8 cellular contexts compared by ENCODE assay signal in the genomic region with DNA sequence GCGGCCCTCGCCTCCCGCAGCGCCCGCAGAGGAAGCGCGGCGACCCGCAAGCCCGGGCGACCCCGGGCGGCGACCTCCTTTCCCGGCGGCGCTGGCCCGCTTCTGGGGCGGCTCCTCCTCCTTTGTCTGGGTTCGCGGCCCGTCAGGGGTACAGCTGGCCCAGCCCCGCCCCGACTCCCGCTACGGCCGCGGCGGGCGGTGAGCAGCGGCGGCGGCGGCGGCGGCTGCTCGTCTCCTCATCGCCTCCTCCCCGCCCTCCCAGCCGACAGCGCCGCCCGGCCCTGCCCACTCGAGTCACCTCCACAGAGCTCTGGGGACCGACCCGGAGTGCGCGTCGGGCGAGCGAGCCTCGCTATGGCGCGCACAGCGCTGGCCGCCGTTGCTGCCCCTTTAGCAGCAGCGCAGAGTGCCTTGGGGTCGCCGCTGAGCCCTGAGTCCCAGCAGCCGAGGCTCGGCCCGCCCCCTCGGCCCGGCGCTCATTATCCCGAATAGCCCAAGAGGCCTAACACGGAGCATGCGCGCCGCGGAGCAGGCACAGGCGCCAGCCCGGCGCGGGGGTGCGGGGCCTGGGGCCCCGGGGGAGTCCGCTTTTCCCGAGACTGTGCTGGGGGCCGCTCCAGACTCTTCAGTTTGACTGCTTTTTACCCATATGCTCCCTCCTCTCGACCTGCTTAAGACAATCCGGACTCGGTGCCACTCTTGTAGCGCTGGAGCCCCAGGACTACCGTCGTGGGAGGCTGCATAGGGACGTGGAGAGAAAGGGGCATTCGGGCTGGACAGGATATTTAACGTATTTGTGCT.
A peak's percentile ranks its signal among the peaks of the same experiment; 100 is the strongest.
DNase-seq lines count a peak whose midpoint lies in the region; ATAC-seq and TF ChIP-seq lines count a peak whose summit lies in the region.

A gene (minus strand): TSS at position 104 of the 801 bp plus-strand sequence. CDS start 295 bp downstream, outside the sequence.

- peak; percentile 57 for TF ChIP-seq POLR2A in erythroblast (IDR thresholded peaks at IDR 0.05; ENCODE audit: low read length)

- H3K9me3 ChIP-seq in muscle layer of colon (ENCODE audit: low read length) = no peaks in the 10 kb centered on the region

- H3K4me3 ChIP-seq in muscle layer of colon (ENCODE audit: low read depth in 1 of 2, low read length in 2 of 2) = peak within 1 kb of the TSS; percentile 68 to 96

- peak within 1 kb of the TSS; percentile 86 for H3K9ac ChIP-seq in muscle layer of colon (ENCODE audit: low read length)

- H3K4me1 ChIP-seq in muscle layer of colon (ENCODE audit: insufficient read depth, low read length) = peaks cover 30% of the 10 kb centered on the region

- ATAC-seq in GM21526 (IDR thresholded peaks at IDR 0.05; ENCODE audit: low FRiP score, unreplicated experiment) = peak; percentile 80

- no peaks in the 10 kb centered on the region for H3K36me3 ChIP-seq in muscle layer of colon (ENCODE audit: insufficient read depth, low read length)

- H3K27me3 ChIP-seq in muscle layer of colon (ENCODE audit: control insufficient read depth in 1 of 2, insufficient read depth in 2 of 2, low read length in 2 of 2) = no peaks in the 10 kb centered on the region

- DNase-seq in DMS114 treated with DMSO at 0.1 percent for 48 hours (lab: John Stamatoyannopoulos, UW; ENCODE audit: unreplicated experiment) (peak; percentile 73), HuH-7 (ENCODE audit: low spot score) (peak; percentile 72), OCI-M2 (lab: John Stamatoyannopoulos, UW; ENCODE audit: unreplicated experiment) (peak; percentile 57), erythroblast (lab: John Stamatoyannopoulos, UW) (peak; percentile 91 to 95)
- DNase-seq in activated T-cell treated with anti-CD3 and anti-CD28 coated beads, Interleukin-2, amount 50 U/mL, for 1 hour = peak; percentile 85
- peak; percentile 48 for DNase-seq in stimulated activated CD8-positive, alpha-beta memory T cell treated with anti-CD3 and anti-CD28 coated beads, Interleukin-7, amount 100 ng/mL, for 24 hours (ENCODE audit: low read depth)

- peak within 1 kb of the TSS; percentile 96 for H3K27ac ChIP-seq in muscle layer of colon (ENCODE audit: low read depth, low read length)

Comparison
In these comparisons a context has a peak if more than half of its experiments do, and no peak if none do; other contexts are left out.
1. Peak in every context shown above with its lines: DNase-seq, ATAC-seq, H3K4me3 ChIP-seq and H3K27ac ChIP-seq.